ENCODE assay signal across 8 cellular contexts in the genomic region with DNA sequence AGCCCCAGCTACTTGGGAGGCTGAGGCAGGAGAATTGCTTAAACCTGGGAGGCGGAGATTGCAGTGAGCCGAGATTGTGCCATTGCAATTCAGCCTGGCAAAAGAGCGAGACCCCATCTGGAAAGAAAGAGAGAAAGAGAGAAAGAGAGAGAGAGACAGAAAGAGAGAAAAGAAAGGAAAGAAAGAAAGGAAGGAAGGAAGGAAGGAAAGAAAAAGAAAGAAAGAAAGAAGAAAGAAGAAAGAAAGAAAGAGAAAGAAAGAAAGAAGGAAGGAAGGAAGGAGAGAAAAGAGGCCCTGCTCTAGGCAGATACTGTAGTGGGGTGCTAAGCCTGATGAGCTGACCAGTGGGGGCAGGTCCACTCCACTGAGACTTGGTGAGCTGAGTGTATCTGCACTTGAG. TPM values are rescaled to one million over a fixed set of nuclear protein-coding genes. Genes with fewer than 3 reads are reported as not detected.
DNase-seq lines count a peak whose midpoint lies in the region; ATAC-seq, FAIRE-seq and TF ChIP-seq lines count a peak whose summit lies in the region.
"Not testable (repeated sequence)": the region's sequence is repeated elsewhere in the genome, so short reads cannot be mapped to it uniquely, and the experiment has no call there.

No MANE protein-coding gene starts in this region.

- TF ChIP-seq POLR2A in K562 (conservative IDR thresholded peaks at IDR 0.05); H1 (IDR thresholded peaks at IDR 0.05; ENCODE audit: control extremely low read depth in 1 of 2, low read depth in 2 of 2, low read length in 2 of 2): not testable (repeated sequence)

- not testable (repeated sequence) for H3K9ac ChIP-seq in BLaER1; SK-N-MC (ENCODE audit: insufficient read length); H1 (replicated peaks in 1 of 4; ENCODE audit: extremely low read depth in 1 of 4, low read depth in 3 of 4, low read length in 3 of 4); kidney (ENCODE audit: low read length in 2 of 2)
- H3K9ac ChIP-seq in K562 (ENCODE audit: insufficient read depth in 1 of 2, low read depth in 2 of 2, low read length in 2 of 2), result 0 out of 4 replicates have a peak overlapping the region, but pooled peaks of 1 of the 2 experiments have one; percentile 3

- H3K79me2 ChIP-seq in K562 (ENCODE audit: control insufficient read depth, insufficient read depth, low read length); H1 (ENCODE audit: control insufficient read depth in 1 of 2, insufficient read depth in 2 of 2, low read length in 2 of 2): not testable (repeated sequence)

- 4% methylated on average over 3 of the region's 3 CpGs for WGBS in K562 (ENCODE audit: insufficient coverage, low coverage, missing lambda C conversion rate)
- WGBS in H1 (ENCODE audit: extremely low coverage in 1 of 2, insufficient coverage in 1 of 2, insufficient read length in 1 of 2, insufficient replicate concordance in 2 of 2, low coverage in 1 of 2, low lambda C conversion rate in 2 of 2, missing lambda C conversion rate in 1 of 2), 2 experiments, result 98% methylated on average over 3 of the region's 3 CpGs; no CpG with 5 or more reads in 1 of the 2 experiments

- H4K8ac ChIP-seq in H1 (ENCODE audit: extremely low read depth, insufficient read depth, low read length), result not testable (repeated sequence)

- H3K27me3 ChIP-seq in BLaER1; H1 (replicated peaks in 1 of 4; ENCODE audit: control insufficient read depth in 3 of 4, extremely low read depth in 1 of 4, insufficient read depth in 3 of 4, low read length in 3 of 4): not testable (repeated sequence)
- peaks cover 12 to 48% of the 10 kb centered on the region in 2 experiments for H3K27me3 ChIP-seq in K562 (ENCODE audit: control insufficient read depth in 2 of 2, insufficient read depth in 2 of 2, low read length in 2 of 2)

- H3K4me1 ChIP-seq in BLaER1, result peaks cover 33% of the 10 kb centered on the region
- not testable (repeated sequence) for H3K4me1 ChIP-seq in HEK293 (ENCODE audit: control insufficient read depth, insufficient read depth, low read length); K562 (replicated peaks in 1 of 2; ENCODE audit: control insufficient read depth in 2 of 2, insufficient read depth in 2 of 2, low read length in 2 of 2); H1 (replicated peaks in 1 of 4; ENCODE audit: control insufficient read depth in 3 of 4, insufficient read depth in 4 of 4, low read length in 3 of 4); kidney (ENCODE audit: control insufficient read depth in 1 of 2, insufficient read depth in 1 of 2, low read depth in 1 of 2, low read length in 2 of 2)

- H3K18ac ChIP-seq in H1 (ENCODE audit: extremely low read depth, low read length), result not testable (repeated sequence)

- not testable (repeated sequence) for H3K9me3 Mint-ChIP-seq in natural killer cell treated with Interleukin-12 subunit alpha and Interleukin-12 subunit beta and Interleukin-15 and Interleukin-18, amount 100 ng/mL, for 72 hours; stimulated activated effector memory CD8-positive, alpha-beta T cell treated with anti-CD3 and anti-CD28 coated beads, Interleukin-12 subunit alpha, Interleukin-12 subunit beta, amount 100 ng/mL, for 72 hours

- in situ Hi-C loops in K562 (cut with MboI), result not testable (repeated sequence)

- not testable (repeated sequence) for TF ChIP-seq RAD21 in K562 (CRISPR knock-in tag; conservative IDR thresholded peaks at IDR 0.05 in 1 of 2, IDR thresholded peaks at IDR 0.05 in 1 of 2); H1 (IDR thresholded peaks at IDR 0.05 in 1 of 2, conservative IDR thresholded peaks at IDR 0.05 in 1 of 2; ENCODE audit: low read depth in 2 of 2, low read length in 2 of 2)

- not testable (repeated sequence) for H3K9me1 ChIP-seq in K562 (ENCODE audit: control insufficient read depth, insufficient read depth, low read length)

- CTCF ChIA-PET in HEK293 (lab: Yijun Ruan, JAX) (interaction anchor here (2.5 kb wide), 1 partner anchor 10 kb away, joined by 8 read pairs; no protein-coding TSS in a partner anchor), K562 (lab: Yijun Ruan, JAX; ENCODE audit: low intra/inter-chr PET ratio) (interaction anchor here (0.7 kb wide), 1 partner anchor 183 kb away, joined by 5 read pairs; no protein-coding TSS in a partner anchor), H1 (lab: Charles Lee; ENCODE audit: partially characterized antibody) (interaction anchor here (0.6 to 5.6 kb wide), 7 partner anchors 9 to 217 kb away, joined by 3 to 34 read pairs (median 5); no protein-coding TSS in a partner anchor)

- not testable (repeated sequence) for H2AK5ac ChIP-seq in H1 (ENCODE audit: low read depth, low read length)

- TF ChIP-seq EP300 in K562 (IDR thresholded peaks at IDR 0.05; ENCODE audit: low read length); H1 (IDR thresholded peaks at IDR 0.05; ENCODE audit: borderline replicate concordance in 1 of 2, low read depth in 2 of 2, low read length in 2 of 2): not testable (repeated sequence)

- not testable (repeated sequence) for H3K27ac ChIP-seq in BLaER1; HEK293 (ENCODE audit: extremely low read depth, low read depth, low read length); K562 (ENCODE audit: extremely low read depth, low read depth, low read length); H1 (ENCODE audit: low read depth, low read length); kidney (ENCODE audit: low read depth in 2 of 2, low read length in 2 of 2)
- H3K27ac ChIP-seq in SK-N-MC, result 0 out of 2 replicates have a peak overlapping the region, but pooled peaks have one; percentile 6

- BruUV-seq in K562 (replicated peaks; lab: Mats Ljungman, UMichigan), result not testable (repeated sequence)

- not testable (repeated sequence) for H3K4me3 Mint-ChIP-seq in natural killer cell treated with Interleukin-12 subunit alpha and Interleukin-12 subunit beta and Interleukin-15 and Interleukin-18, amount 100 ng/mL, for 72 hours; stimulated activated effector memory CD8-positive, alpha-beta T cell treated with anti-CD3 and anti-CD28 coated beads, Interleukin-12 subunit alpha, Interleukin-12 subunit beta, amount 100 ng/mL, for 72 hours

- H2BK12ac ChIP-seq in H1 (ENCODE audit: low read depth, low read length), result not testable (repeated sequence)

- not testable (repeated sequence) for H3K4ac ChIP-seq in H1 (replicated peaks; ENCODE audit: insufficient read length, low read depth, low read length)

- H2BK20ac ChIP-seq in H1 (ENCODE audit: low read length), result 0 out of 2 replicates have a peak overlapping the region, but pooled peaks have one; percentile 34

- not testable (repeated sequence) for H4K5ac ChIP-seq in H1 (ENCODE audit: insufficient read length, low read depth, low read length)

- not testable (repeated sequence) for H3K23me2 ChIP-seq in H1 (ENCODE audit: low read depth, low read length)

- H3K27me3 Mint-ChIP-seq in natural killer cell treated with Interleukin-12 subunit alpha and Interleukin-12 subunit beta and Interleukin-15 and Interleukin-18, amount 100 ng/mL, for 72 hours, result not testable (repeated sequence)

- H3K36me3 Mint-ChIP-seq in natural killer cell treated with Interleukin-12 subunit alpha and Interleukin-12 subunit beta and Interleukin-15 and Interleukin-18, amount 100 ng/mL, for 72 hours; stimulated activated effector memory CD8-positive, alpha-beta T cell treated with anti-CD3 and anti-CD28 coated beads, Interleukin-12 subunit alpha, Interleukin-12 subunit beta, amount 100 ng/mL, for 72 hours: not testable (repeated sequence)

- H3K36me3 ChIP-seq in BLaER1; HEK293 (ENCODE audit: control insufficient read depth in 2 of 2, insufficient read depth in 1 of 2, low read length in 2 of 2); SK-N-MC (ENCODE audit: insufficient read depth, low read length); K562 (ENCODE audit: control insufficient read depth, insufficient read depth, low read length); H1 (ENCODE audit: control insufficient read depth in 2 of 4, insufficient read depth in 4 of 4, low read length in 3 of 4); kidney (ENCODE audit: control insufficient read depth in 1 of 2, insufficient read depth in 2 of 2, low read length in 2 of 2): not testable (repeated sequence)

- H3K27ac Mint-ChIP-seq in natural killer cell treated with Interleukin-12 subunit alpha and Interleukin-12 subunit beta and Interleukin-15 and Interleukin-18, amount 100 ng/mL, for 72 hours; stimulated activated effector memory CD8-positive, alpha-beta T cell treated with anti-CD3 and anti-CD28 coated beads, Interleukin-12 subunit alpha, Interleukin-12 subunit beta, amount 100 ng/mL, for 72 hours: not testable (repeated sequence)

- H3K9me3 ChIP-seq in BLaER1, result peaks cover 11% of the 10 kb centered on the region
- H3K9me3 ChIP-seq in HEK293 (ENCODE audit: control insufficient read depth, insufficient read depth, low read depth, low read length); SK-N-MC (ENCODE audit: low read depth, low read length); K562 (replicated peaks; ENCODE audit: control insufficient read depth, insufficient read depth, low read depth, low read length); H1 (ENCODE audit: insufficient read depth in 2 of 2, low read depth in 1 of 2, low read length in 1 of 2); kidney (ENCODE audit: control insufficient read depth in 1 of 2, low read length in 2 of 2): not testable (repeated sequence)

- not testable (repeated sequence) for FAIRE-seq in K562 (lab: Jason Lieb, UNC); H1 (lab: Jason Lieb, UNC); kidney (lab: Jason Lieb, UNC)

- H3K23ac ChIP-seq in H1 (ENCODE audit: insufficient read length), result not testable (repeated sequence)

- H4K91ac ChIP-seq in H1 (replicated peaks; ENCODE audit: insufficient read length, low read length), result not testable (repeated sequence)

- H3K79me1 ChIP-seq in H1 (ENCODE audit: low read depth, low read length), result not testable (repeated sequence)

- H3K14ac ChIP-seq in H1 (ENCODE audit: insufficient read length), result not testable (repeated sequence)

- intact Hi-C loops in K562 (cut with micrococcal nuclease), result not testable (repeated sequence)
- intact Hi-C loops in kidney (cut with DNase I), result loop anchor here (10.0 kb wide), 1 partner anchor 125 kb away; no protein-coding TSS in a partner anchor

- H3K56ac ChIP-seq in H1 (replicated peaks; ENCODE audit: insufficient read length, low read depth, low read length), result not testable (repeated sequence)

- not testable (repeated sequence) for TF ChIP-seq CTCF in HEK293 (tag by site-specific recombination; IDR thresholded peaks at IDR 0.05); K562 (IDR thresholded peaks at IDR 0.05 in 2 of 3, conservative IDR thresholded peaks at IDR 0.05 in 1 of 3; ENCODE audit: insufficient read depth in 2 of 3, low read depth in 1 of 3, low read length in 3 of 3); H1 (IDR thresholded peaks at IDR 0.05; ENCODE audit: control extremely low read depth in 1 of 3, insufficient read depth in 1 of 3, low read depth in 1 of 3, low read length in 3 of 3); kidney (IDR thresholded peaks at IDR 0.05; ENCODE audit: borderline replicate concordance, extremely low read depth, insufficient read depth)

- not testable (repeated sequence) for DNase-seq in SK-N-MC (ENCODE audit: low read depth, low spot score); K562 (ENCODE audit: extremely low read depth in 1 of 4, low spot score in 3 of 4); H1 (ENCODE audit: low read depth in 1 of 2, low spot score in 2 of 2); stimulated activated effector memory CD8-positive, alpha-beta T cell treated with anti-CD3 and anti-CD28 coated beads, Interleukin-12 subunit alpha, Interleukin-12 subunit beta, amount 100 ng/mL, for 72 hours (ENCODE audit: low spot score in 2 of 2)
- peak; percentile 3 for DNase-seq in kidney
- DNase-seq in natural killer cell treated with Interleukin-12 subunit alpha and Interleukin-12 subunit beta and Interleukin-15 and Interleukin-18, amount 100 ng/mL, for 72 hours (ENCODE audit: low spot score), result peak; percentile 18

- H3K4me1 Mint-ChIP-seq in natural killer cell treated with Interleukin-12 subunit alpha and Interleukin-12 subunit beta and Interleukin-15 and Interleukin-18, amount 100 ng/mL, for 72 hours (ENCODE audit: low read depth in 2 of 2); stimulated activated effector memory CD8-positive, alpha-beta T cell treated with anti-CD3 and anti-CD28 coated beads, Interleukin-12 subunit alpha, Interleukin-12 subunit beta, amount 100 ng/mL, for 72 hours: not testable (repeated sequence)

- POLR2A ChIA-PET in HEK293 (lab: Yijun Ruan, JAX); K562 (lab: Yijun Ruan, JAX): not testable (repeated sequence)
- POLR2A ChIA-PET in H1 (lab: Charles Lee; ENCODE audit: partially characterized antibody), result interaction anchor here (0.6 to 1.6 kb wide), 4 partner anchors 9 to 143 kb away, joined by 3 to 4 read pairs (median 4); no protein-coding TSS in a partner anchor

- not testable (repeated sequence) for H3K4me3 ChIP-seq in BLaER1; HEK293 (ENCODE audit: low read depth, low read length); SK-N-MC; K562; H1 (ENCODE audit: extremely low read depth in 1 of 4, insufficient read depth in 2 of 4, low read depth in 3 of 4, low read length in 4 of 4); kidney (ENCODE audit: low read length in 2 of 2)

- peak overlapping the region; percentile 78 for H3K4me2 ChIP-seq in BLaER1
- H3K4me2 ChIP-seq in K562 (ENCODE audit: insufficient read depth, low read length); H1 (ENCODE audit: insufficient read depth in 1 of 2, low read depth in 2 of 2, low read length in 2 of 2): not testable (repeated sequence)

- not testable (repeated sequence) for H2AFZ ChIP-seq in K562 (ENCODE audit: low read depth, low read length); H1 (ENCODE audit: low read length)

- not testable (repeated sequence) for H4K20me1 ChIP-seq in BLaER1; K562 (replicated peaks; ENCODE audit: control insufficient read depth, insufficient read depth, low read length); H1 (replicated peaks in 1 of 2; ENCODE audit: control insufficient read depth in 1 of 2, insufficient read depth in 2 of 2, low read length in 2 of 2)

- not testable (repeated sequence) for H2BK15ac ChIP-seq in H1 (ENCODE audit: low read length)

- not testable (repeated sequence) for H2BK120ac ChIP-seq in H1 (replicated peaks; ENCODE audit: low read depth, low read length)

- ATAC-seq in K562; natural killer cell treated with Interleukin-12 subunit alpha and Interleukin-12 subunit beta and Interleukin-15 and Interleukin-18, amount 100 ng/mL, for 72 hours: not testable (repeated sequence)
- peak; percentile 28 for ATAC-seq in stimulated activated effector memory CD8-positive, alpha-beta T cell treated with anti-CD3 and anti-CD28 coated beads, Interleukin-12 subunit alpha, Interleukin-12 subunit beta, amount 100 ng/mL, for 72 hours

- not testable (repeated sequence) for H2BK5ac ChIP-seq in H1 (ENCODE audit: low read depth, low read length)

RNA-seq across cellular contexts. Expression of a gene that starts 13.6 kb away (rescaled TPM):
- 23.2 and 65.0 TPM in 2 replicates for total RNA-seq in K562 (2011; cell fraction: chromatin; rRNA removed; ENCODE audit: low replicate concordance)
- total RNA-seq in K562 (2011; cell fraction: nucleolus; rRNA removed), result 30.5 and 35.3 TPM in 2 replicates
- total RNA-seq in K562 (2011; cell fraction: nucleoplasm; rRNA removed), result 22.2 and 23.5 TPM in 2 replicates
- 9.2 and 12.4 TPM in 2 replicates for total RNA-seq in K562 (2014; rRNA removed)
- 10.8 and 14.0 TPM in 2 replicates for total RNA-seq in K562 (2014; rRNA removed; fragmentation: Illumina TruSeq; extraction: Trizol)
- total RNA-seq in K562 (2015; rRNA removed; fragmentation: Illumina TruSeq; extraction: Trizol), result 13.4 and 15.1 TPM in 2 replicates
- total RNA-seq in K562 (2021), result 30.2 and 32.1 TPM in 2 replicates
- polyA plus RNA-seq in K562 (2011; rRNA removed), result 12.8 and 17.6 TPM in 2 replicates
- polyA plus RNA-seq in K562 (2011; cell fraction: cytosol; rRNA removed), result 9.3 and 13.0 TPM in 2 replicates
- 15.6 and 24.1 TPM in 2 replicates for polyA plus RNA-seq in K562 (2011; cell fraction: nucleus; rRNA removed)
- 19.1 and 31.6 TPM in 2 replicates for polyA plus RNA-seq in K562 (2012)
- polyA plus RNA-seq in K562 (2014; fragmentation: Illumina TruSeq; extraction: Trizol), result 23.8 and 24.5 TPM in 2 replicates
- polyA plus RNA-seq in K562 (2014; fragmentation: Nextera tagmentation; extraction: Ambion mirVana), result 1 to 10 TPM; 9.1 to 10.0 TPM
- 17.0 and 20.8 TPM in 2 replicates for polyA plus RNA-seq in K562 (2014; rRNA removed)
- 9.2 and 9.7 TPM in 2 replicates for polyA minus RNA-seq in K562 (2011; rRNA and poly(A)+ RNA removed)
- polyA minus RNA-seq in K562 (2011; cell fraction: cytosol; rRNA and poly(A)+ RNA removed), result 21.2 and 21.5 TPM in 2 replicates
- 11.3 and 12.9 TPM in 2 replicates for polyA minus RNA-seq in K562 (2011; cell fraction: nucleus; rRNA and poly(A)+ RNA removed)
- 45.4 and 46.5 TPM in 2 replicates for total RNA-seq in H1 (2021; fragmentation: NEBNext Ultra II Directional; extraction: Animal tissue kit (Norgen Biotek cat#: 25700))
- polyA plus RNA-seq in H1 (2011; rRNA removed), result 27.4 and 34.9 TPM in 2 replicates
- polyA plus RNA-seq in H1 (2011; cell fraction: cytosol; rRNA removed), result 25.8 TPM
- polyA plus RNA-seq in H1 (2011; cell fraction: nucleus; rRNA removed), result 57.6 TPM
- 40.0 to 48.4 TPM (median 43.5 TPM) in 4 replicates for polyA plus RNA-seq in H1 (2012, experiment 1 of 2)
- 25.8 TPM for polyA plus RNA-seq in H1 (2012, experiment 2 of 2)
- 40.2 TPM for polyA plus RNA-seq in H1 (2013, experiment 1 of 2)
- polyA plus RNA-seq in H1 (2013, experiment 2 of 2), result 35.9 TPM
- polyA minus RNA-seq in H1 (2011; rRNA and poly(A)+ RNA removed), result 23.6 and 31.2 TPM in 2 replicates
- polyA minus RNA-seq in H1 (2011; cell fraction: cytosol; rRNA and poly(A)+ RNA removed), result 26.9 TPM
- polyA minus RNA-seq in H1 (2011; cell fraction: nucleus; rRNA and poly(A)+ RNA removed), result 27.7 TPM
- total RNA-seq in kidney, result 35.8 TPM
- 28.2 TPM for polyA plus RNA-seq in kidney (ENCODE audit: insufficient read depth, low read depth, low replicate concordance)
- not detected for total RNA-seq in natural killer cell treated with Interleukin-12 subunit alpha and Interleukin-12 subunit beta and Interleukin-15 and Interleukin-18, amount 100 ng/mL, for 72 hours

Comparison
In these comparisons a context has a peak if more than half of its experiments do, and no peak if none do; other contexts are left out.
1. RNA of a gene that starts 13.6 kb away (total RNA-seq): 45.4 to 46.5 TPM in H1, 35.8 TPM in kidney (single experiment) and 9.2 to 65.0 TPM in K562; not detected in natural killer cell treated with Interleukin-12 subunit alpha and Interleukin-12 subunit beta and Interleukin-15 and Interleukin-18, amount 100 ng/mL, for 72 hours; every median in the first group is over 4 times any median in the second.